ENCODE assay signal across 9 cellular contexts in the genomic region with DNA sequence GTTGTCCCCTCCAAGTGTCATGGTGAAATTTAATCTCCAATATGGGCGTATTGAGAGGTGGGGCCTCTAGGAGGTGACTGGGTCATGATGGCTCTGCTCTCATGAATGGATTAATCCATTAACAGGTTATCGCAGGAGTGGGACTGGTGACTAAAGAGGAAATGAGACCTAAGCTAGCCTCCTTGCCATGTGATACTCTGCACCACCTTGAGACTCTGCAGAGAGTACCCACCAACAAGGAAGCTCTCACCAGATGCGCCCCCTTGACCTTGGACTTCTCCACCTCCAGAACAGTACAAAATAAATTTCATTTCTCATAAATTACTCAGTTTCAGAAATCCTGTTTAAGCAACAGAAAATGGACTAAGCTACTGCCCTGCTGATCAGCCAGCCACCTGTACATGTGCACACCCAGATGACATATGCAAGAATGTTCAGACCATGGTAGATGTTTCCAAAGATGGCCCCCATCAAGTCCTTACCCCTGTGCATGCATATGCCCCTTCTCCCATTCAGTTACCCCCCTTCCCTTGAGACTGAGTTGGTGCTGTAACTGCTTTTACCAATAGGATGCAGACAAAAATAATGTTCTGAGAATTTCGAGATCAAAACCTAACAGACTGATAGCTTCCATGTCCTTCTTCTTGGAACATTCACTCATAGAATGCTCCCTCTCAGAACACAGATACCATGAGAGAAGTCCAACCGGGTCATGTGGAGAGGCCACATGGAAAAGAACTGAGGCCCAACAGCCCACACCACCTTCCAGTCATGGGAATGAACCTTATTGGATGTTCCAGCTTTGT. TPM values are rescaled to one million over a fixed set of nuclear protein-coding genes. Genes with fewer than 3 reads are reported as not detected.
DNase-seq lines count a peak whose midpoint lies in the region; ATAC-seq and TF ChIP-seq lines count a peak whose summit lies in the region.
"Had no signal": no experiment of that assay in that cellular context is flagged by ENCODE, and none has a peak within 500 bp of the region (broad histone marks: within the 10 kb centered on the region; RNA-seq: fewer than 3 reads in every experiment).

No MANE protein-coding gene starts in this region.

- TF ChIP-seq CTCF in Loucy (conservative IDR thresholded peaks at IDR 0.05; ENCODE audit: low read length) = no peak

- H3F3A ChIP-seq in Loucy (ENCODE audit: low read depth) = no peaks in the 10 kb centered on the region

- peak; percentile 25 for ATAC-seq in activated CD4-positive, alpha-beta T cell treated with anti-CD3 and anti-CD28 coated beads for 36 hours
- ATAC-seq in GM21717 (IDR thresholded peaks at IDR 0.05; ENCODE audit: unreplicated experiment) = peak; percentile 54
- ATAC-seq in stimulated activated effector memory CD8-positive, alpha-beta T cell treated with anti-CD3 and anti-CD28 coated beads, Interleukin-12 subunit alpha, Interleukin-12 subunit beta, amount 100 ng/mL, for 72 hours = peak; percentile 47

- H3K4me1 ChIP-seq in Loucy (ENCODE audit: insufficient read depth, low read length, poor library complexity, severe bottlenecking) = peaks cover 22% of the 10 kb centered on the region

- H3K4me2 ChIP-seq in Loucy (ENCODE audit: low read depth, low read length, poor library complexity, severe bottlenecking) = no peak overlapping the region

- H2AFZ ChIP-seq in Loucy (ENCODE audit: low read length) = peak overlapping the region; percentile 24; the same call in 1 of the 2 replicates

- H3K4me3 ChIP-seq in Loucy (ENCODE audit: low read length, poor library complexity, severe bottlenecking) = no peak overlapping the region

- intact Hi-C loops in activated CD4-positive, alpha-beta T cell treated with anti-CD3 and anti-CD28 coated beads for 36 hours (cut with DNase I, micrococcal nuclease) = loop anchor here in 1 of 2 experiments (2.0 kb wide), 1 partner anchor 21 kb away; no protein-coding TSS in a partner anchor

- POLR2A ChIA-PET in activated CD4-positive, alpha-beta T cell treated with anti-CD3 and anti-CD28 coated beads for 36 hours (lab: Charles Lee) = interaction anchor here (1.2 kb wide), 1 partner anchor 70 kb away, joined by 6 read pairs; no protein-coding TSS in a partner anchor

- no peaks in the 10 kb centered on the region for H3K27me3 Mint-ChIP-seq in activated CD4-positive, alpha-beta T cell treated with anti-CD3 and anti-CD28 coated beads for 36 hours

- peak overlapping the region; percentile 72 for H3K27ac Mint-ChIP-seq in activated CD4-positive, alpha-beta T cell treated with anti-CD3 and anti-CD28 coated beads for 36 hours
- H3K27ac Mint-ChIP-seq in stimulated activated effector memory CD8-positive, alpha-beta T cell treated with anti-CD3 and anti-CD28 coated beads, Interleukin-12 subunit alpha, Interleukin-12 subunit beta, amount 100 ng/mL, for 72 hours = peak overlapping the region; percentile 60

- H3K79me2 ChIP-seq in Loucy (ENCODE audit: insufficient read depth, low read length) = no peaks in the 10 kb centered on the region

- peaks cover 71% of the 10 kb centered on the region for H3K4me1 Mint-ChIP-seq in activated CD4-positive, alpha-beta T cell treated with anti-CD3 and anti-CD28 coated beads for 36 hours
- H3K4me1 Mint-ChIP-seq in stimulated activated effector memory CD8-positive, alpha-beta T cell treated with anti-CD3 and anti-CD28 coated beads, Interleukin-12 subunit alpha, Interleukin-12 subunit beta, amount 100 ng/mL, for 72 hours = peaks cover 70% of the 10 kb centered on the region

- no peaks in the 10 kb centered on the region for H3K9me3 Mint-ChIP-seq in activated CD4-positive, alpha-beta T cell treated with anti-CD3 and anti-CD28 coated beads for 36 hours (ENCODE audit: low read depth)
- H3K9me3 Mint-ChIP-seq in stimulated activated effector memory CD8-positive, alpha-beta T cell treated with anti-CD3 and anti-CD28 coated beads, Interleukin-12 subunit alpha, Interleukin-12 subunit beta, amount 100 ng/mL, for 72 hours = no peaks in the 10 kb centered on the region

- H3K36me3 ChIP-seq in Loucy (ENCODE audit: insufficient read depth, low read length) = no peaks in the 10 kb centered on the region

- H3K9me3 ChIP-seq in Loucy (ENCODE audit: insufficient read depth, low read depth, low read length) = no peaks in the 10 kb centered on the region

- H3K9me2 ChIP-seq in Loucy (replicated peaks; ENCODE audit: low read depth, low read length) = no peaks in the 10 kb centered on the region

- no peaks in the 10 kb centered on the region for H3K36me3 Mint-ChIP-seq in activated CD4-positive, alpha-beta T cell treated with anti-CD3 and anti-CD28 coated beads for 36 hours (ENCODE audit: low read depth)
- no peaks in the 10 kb centered on the region for H3K36me3 Mint-ChIP-seq in stimulated activated effector memory CD8-positive, alpha-beta T cell treated with anti-CD3 and anti-CD28 coated beads, Interleukin-12 subunit alpha, Interleukin-12 subunit beta, amount 100 ng/mL, for 72 hours

- H3K9ac ChIP-seq in Loucy (ENCODE audit: low read depth, low read length, poor library complexity, severe bottlenecking) = no peak overlapping the region

- CTCF ChIA-PET in activated CD4-positive, alpha-beta T cell treated with anti-CD3 and anti-CD28 coated beads for 36 hours (lab: Charles Lee) = interaction anchor here (1.4 to 6.9 kb wide), 4 partner anchors 8 to 27 kb away, joined by 3 to 53 read pairs (median 6); partner anchors contain the start of gene MAP3K5

- H4K20me1 ChIP-seq in Loucy (ENCODE audit: insufficient read depth, low read length, poor library complexity, severe bottlenecking) = no peaks in the 10 kb centered on the region

- H3K4me3 Mint-ChIP-seq in activated CD4-positive, alpha-beta T cell treated with anti-CD3 and anti-CD28 coated beads for 36 hours = no peak overlapping the region
- peak overlapping the region; percentile 72 for H3K4me3 Mint-ChIP-seq in stimulated activated effector memory CD8-positive, alpha-beta T cell treated with anti-CD3 and anti-CD28 coated beads, Interleukin-12 subunit alpha, Interleukin-12 subunit beta, amount 100 ng/mL, for 72 hours

- DNase-seq in activated CD4-positive, alpha-beta T cell treated with anti-CD3 and anti-CD28 coated beads for 36 hours = no peak
- DNase-seq in activated CD4-positive, alpha-beta T cell treated with anti-CD3 and anti-CD28 coated beads for 4 hours = no peak
- no peak for DNase-seq in stimulated activated effector memory CD8-positive, alpha-beta T cell treated with anti-CD3 and anti-CD28 coated beads, Interleukin-12 subunit alpha, Interleukin-12 subunit beta, amount 100 ng/mL, for 72 hours (ENCODE audit: low spot score in 2 of 2)
- no peak for DNase-seq in NOMO-1 (lab: John Stamatoyannopoulos, UW; ENCODE audit: unreplicated experiment in 2 of 2)
- no peak for DNase-seq in NCI-H2227 (lab: John Stamatoyannopoulos, UW; ENCODE audit: unreplicated experiment)
- DNase-seq in NCI-H2081 treated with DMSO at 0.1 percent for 48 hours (lab: John Stamatoyannopoulos, UW) = no peak
- DNase-seq: glutamatergic neuron had no signal

- no peaks in the 10 kb centered on the region for H3K27me3 ChIP-seq in Loucy (ENCODE audit: insufficient read depth, low read length, poor library complexity, severe bottlenecking)

RNA-seq across cellular contexts. Expression of gene MAP3K5, which starts 28.4 kb away (rescaled TPM):
- total RNA-seq in activated CD4-positive, alpha-beta T cell treated with anti-CD3 and anti-CD28 coated beads for 36 hours = 1 to 10 TPM; 6.7 to 7.3 TPM

RNA-seq across cellular contexts. Expression of gene PEX7, which starts 58.5 kb away (rescaled TPM):
- 1 to 10 TPM; 3.6 to 4.9 TPM for total RNA-seq in activated CD4-positive, alpha-beta T cell treated with anti-CD3 and anti-CD28 coated beads for 36 hours
